Comparison of ENCODE assay signal across 38 cellular contexts in genomic region chr4:34279011-34279410, GRCh38.
"Had no signal": no experiment of that assay in that cellular context is flagged by ENCODE, and none has a peak within 500 bp of the region (broad histone marks: within the 10 kb centered on the region; RNA-seq: fewer than 3 reads in every experiment).

No MANE protein-coding gene starts in this region.

- H3K36me3 ChIP-seq: adrenal gland, ascending aorta, brain microvascular endothelial cell, breast epithelium, cardiac muscle cell had no signal

- H3K4me3 ChIP-seq: adrenal gland, ascending aorta, body of pancreas, breast epithelium, cardiac muscle cell had no signal

- DNase-seq: activated effector memory CD4-positive, alpha-beta T cell treated with anti-CD3 and anti-CD28 coated beads, Interleukin-2, amount 50 U/mL, for 16 hours; activated effector memory CD4-positive, alpha-beta T cell treated with Interleukin-2 at 50 U/mL for 16 hours; activated gamma-delta T cell; activated gamma-delta T cell treated with Interleukin-2 at 50 U/mL for 16 hours; activated naive CD4-positive, alpha-beta T cell; activated naive CD4-positive, alpha-beta T cell treated with anti-CD3 and anti-CD28 coated beads for 36 hours; activated naive CD4-positive, alpha-beta T cell treated with anti-CD3 and anti-CD28 coated beads, Interleukin-2, amount 10 ng/mL, durations not matched to agents 7 days and 5 days; activated naive CD4-positive, alpha-beta T cell treated with anti-CD3 and anti-CD28 coated beads, Interleukin-2, amount 50 U/mL, for 16 hours; activated naive CD4-positive, alpha-beta T cell treated with Interleukin-2 at 50 U/mL for 16 hours; activated naive CD8-positive, alpha-beta T cell treated with anti-CD3 and anti-CD28 coated beads for 36 hours; activated naive CD8-positive, alpha-beta T cell treated with anti-CD3 and anti-CD28 coated beads, Interleukin-2, amount 10 ng/mL, durations not matched to agents 7 days and 5 days; activated naive CD8-positive, alpha-beta T cell treated with anti-CD3 and anti-CD28 coated beads, Interleukin-2, amount 50 U/mL, for 24 hours; activated T-cell treated with anti-CD3 and anti-CD28 coated beads, Interleukin-2, amount 50 U/mL, for 1 hour; activated T-cell treated with anti-CD3 and anti-CD28 coated beads, Interleukin-2, amount 50 U/mL, for 24 hours; activated T-cell treated with anti-CD3 and anti-CD28 coated beads, Interleukin-2, amount 50 U/mL, for 4 hours; activated T-cell treated with anti-CD3 and anti-CD28 coated beads, Interleukin-2, amount 50 U/mL, for 48 hours; activated T-cell treated with anti-CD3 and anti-CD28 coated beads, Interleukin-2, amount 50 U/mL, for 72 hours; adrenal gland; amniotic stem cell; amygdala; anterior cingulate cortex; aorta; body of pancreas; brain microvascular endothelial cell; caudate nucleus; central memory CD4-positive, alpha-beta T cell; cerebellar nuclear complex had no signal

- H3K27ac ChIP-seq: adrenal gland, ascending aorta, body of pancreas, brain microvascular endothelial cell, breast epithelium, cardiac muscle cell had no signal

- H3K9me3 ChIP-seq: adrenal gland, ascending aorta, body of pancreas, breast epithelium had no signal

- H3K4me3 Mint-ChIP-seq: activated naive CD4-positive, alpha-beta T cell treated with anti-CD3 and anti-CD28 coated beads for 36 hours; activated naive CD4-positive, alpha-beta T cell treated with anti-CD3 and anti-CD28 coated beads, Interleukin-2, amount 10 ng/mL, durations not matched to agents 7 days and 5 days; activated naive CD4-positive, alpha-beta T cell treated with anti-CD3 and anti-CD28 coated beads, Interleukin-2, amount 50 U/mL, for 24 hours; activated naive CD8-positive, alpha-beta T cell; activated naive CD8-positive, alpha-beta T cell treated with anti-CD3 and anti-CD28 coated beads for 36 hours; activated naive CD8-positive, alpha-beta T cell treated with anti-CD3 and anti-CD28 coated beads, Interleukin-2, amount 10 ng/mL, durations not matched to agents 7 days and 5 days; activated naive CD8-positive, alpha-beta T cell treated with anti-CD3 and anti-CD28 coated beads, Interleukin-2, amount 50 U/mL, for 24 hours; activated T-cell treated with anti-CD3 and anti-CD28 coated beads, Interleukin-2, amount 50 U/mL, for 24 hours; activated T-cell treated with anti-CD3 and anti-CD28 coated beads, Interleukin-2, amount 50 U/mL, for 4 hours; activated T-cell treated with anti-CD3 and anti-CD28 coated beads, Interleukin-2, amount 50 U/mL, for 72 hours; activated T-helper 1 cell treated with anti-CD3 and anti-CD28 coated beads, Interleukin-12 subunit alpha, Interleukin-12 subunit beta, Interleukin-2, Interleukin-4 antibody, amounts not matched to agents 30 ng/mL and 10 ng/mL and 1 ng/mL, durations not matched to agents 14 hours and 24 hours and 36 hours; activated T-helper 17 cell treated with anti-CD3 and anti-CD28 coated beads, Interleukin-2, amount 50 U/mL, for 72 hours; brain; central memory CD8-positive, alpha-beta T cell had no signal

- H3K27me3 Mint-ChIP-seq: activated naive CD4-positive, alpha-beta T cell treated with anti-CD3 and anti-CD28 coated beads, Interleukin-2, amount 10 ng/mL, durations not matched to agents 7 days and 5 days; activated naive CD4-positive, alpha-beta T cell treated with anti-CD3 and anti-CD28 coated beads, Interleukin-2, amount 50 U/mL, for 24 hours; activated naive CD8-positive, alpha-beta T cell; activated naive CD8-positive, alpha-beta T cell treated with anti-CD3 and anti-CD28 coated beads for 36 hours; activated naive CD8-positive, alpha-beta T cell treated with anti-CD3 and anti-CD28 coated beads, Interleukin-2, amount 10 ng/mL, durations not matched to agents 7 days and 5 days; activated naive CD8-positive, alpha-beta T cell treated with anti-CD3 and anti-CD28 coated beads, Interleukin-2, amount 50 U/mL, for 24 hours; activated T-cell treated with anti-CD3 and anti-CD28 coated beads, Interleukin-2, amount 50 U/mL, for 24 hours; activated T-helper 17 cell treated with anti-CD3 and anti-CD28 coated beads, Interleukin-2, amount 50 U/mL, for 72 hours; brain; central memory CD8-positive, alpha-beta T cell had no signal

- H3K36me3 Mint-ChIP-seq: activated naive CD4-positive, alpha-beta T cell treated with anti-CD3 and anti-CD28 coated beads, Interleukin-2, amount 10 ng/mL, durations not matched to agents 7 days and 5 days; activated naive CD4-positive, alpha-beta T cell treated with anti-CD3 and anti-CD28 coated beads, Interleukin-2, amount 50 U/mL, for 24 hours; activated naive CD8-positive, alpha-beta T cell; activated naive CD8-positive, alpha-beta T cell treated with anti-CD3 and anti-CD28 coated beads for 36 hours; activated naive CD8-positive, alpha-beta T cell treated with anti-CD3 and anti-CD28 coated beads, Interleukin-2, amount 10 ng/mL, durations not matched to agents 7 days and 5 days; brain had no signal

- H3K27ac Mint-ChIP-seq: activated naive CD4-positive, alpha-beta T cell treated with anti-CD3 and anti-CD28 coated beads for 36 hours; activated naive CD4-positive, alpha-beta T cell treated with anti-CD3 and anti-CD28 coated beads, Interleukin-2, amount 10 ng/mL, durations not matched to agents 7 days and 5 days; activated naive CD4-positive, alpha-beta T cell treated with anti-CD3 and anti-CD28 coated beads, Interleukin-2, amount 50 U/mL, for 24 hours; activated naive CD4-positive, alpha-beta T cell treated with anti-CD3 and anti-CD28 coated beads, Interleukin-2, amount 50 U/mL, for 72 hours; activated naive CD8-positive, alpha-beta T cell; activated naive CD8-positive, alpha-beta T cell treated with anti-CD3 and anti-CD28 coated beads for 36 hours; activated naive CD8-positive, alpha-beta T cell treated with anti-CD3 and anti-CD28 coated beads, Interleukin-2, amount 10 ng/mL, durations not matched to agents 7 days and 5 days; activated naive CD8-positive, alpha-beta T cell treated with anti-CD3 and anti-CD28 coated beads, Interleukin-2, amount 50 U/mL, for 24 hours; activated T-cell treated with anti-CD3 and anti-CD28 coated beads, Interleukin-2, amount 50 U/mL, for 24 hours; activated T-cell treated with anti-CD3 and anti-CD28 coated beads, Interleukin-2, amount 50 U/mL, for 72 hours; activated T-helper 1 cell treated with anti-CD3 and anti-CD28 coated beads, Interleukin-12 subunit alpha, Interleukin-12 subunit beta, Interleukin-2, Interleukin-4 antibody, amounts not matched to agents 30 ng/mL and 10 ng/mL and 1 ng/mL, durations not matched to agents 14 hours and 24 hours and 36 hours; activated T-helper 17 cell treated with anti-CD3 and anti-CD28 coated beads, Interleukin-2, amount 50 U/mL, for 72 hours; activated T-helper 2 cell treated with anti-CD3 and anti-CD28 coated beads, Interferon-gamma antibody, Interleukin-2, Interleukin-4, amounts not matched to agents 10 μg/mL and 5 μg/mL and 100 μg/mL, durations not matched to agents 14 hours and 24 hours and 36 hours; brain had no signal

- H3K27me3 ChIP-seq: adrenal gland, ascending aorta, body of pancreas, brain microvascular endothelial cell, breast epithelium, cardiac muscle cell had no signal

- H3K4me1 ChIP-seq: adrenal gland, ascending aorta, body of pancreas, breast epithelium had no signal

- H3K9me3 Mint-ChIP-seq: activated naive CD8-positive, alpha-beta T cell treated with anti-CD3 and anti-CD28 coated beads, Interleukin-2, amount 10 ng/mL, durations not matched to agents 7 days and 5 days had no signal

- H3K4me1 Mint-ChIP-seq: activated naive CD4-positive, alpha-beta T cell treated with anti-CD3 and anti-CD28 coated beads, Interleukin-2, amount 10 ng/mL, durations not matched to agents 7 days and 5 days; activated naive CD4-positive, alpha-beta T cell treated with anti-CD3 and anti-CD28 coated beads, Interleukin-2, amount 50 U/mL, for 24 hours; activated naive CD8-positive, alpha-beta T cell treated with anti-CD3 and anti-CD28 coated beads for 36 hours; activated naive CD8-positive, alpha-beta T cell treated with anti-CD3 and anti-CD28 coated beads, Interleukin-2, amount 10 ng/mL, durations not matched to agents 7 days and 5 days; activated naive CD8-positive, alpha-beta T cell treated with anti-CD3 and anti-CD28 coated beads, Interleukin-2, amount 50 U/mL, for 24 hours; activated T-helper 17 cell treated with anti-CD3 and anti-CD28 coated beads, Interleukin-2, amount 50 U/mL, for 72 hours; central memory CD8-positive, alpha-beta T cell had no signal
